In the genomic region with DNA sequence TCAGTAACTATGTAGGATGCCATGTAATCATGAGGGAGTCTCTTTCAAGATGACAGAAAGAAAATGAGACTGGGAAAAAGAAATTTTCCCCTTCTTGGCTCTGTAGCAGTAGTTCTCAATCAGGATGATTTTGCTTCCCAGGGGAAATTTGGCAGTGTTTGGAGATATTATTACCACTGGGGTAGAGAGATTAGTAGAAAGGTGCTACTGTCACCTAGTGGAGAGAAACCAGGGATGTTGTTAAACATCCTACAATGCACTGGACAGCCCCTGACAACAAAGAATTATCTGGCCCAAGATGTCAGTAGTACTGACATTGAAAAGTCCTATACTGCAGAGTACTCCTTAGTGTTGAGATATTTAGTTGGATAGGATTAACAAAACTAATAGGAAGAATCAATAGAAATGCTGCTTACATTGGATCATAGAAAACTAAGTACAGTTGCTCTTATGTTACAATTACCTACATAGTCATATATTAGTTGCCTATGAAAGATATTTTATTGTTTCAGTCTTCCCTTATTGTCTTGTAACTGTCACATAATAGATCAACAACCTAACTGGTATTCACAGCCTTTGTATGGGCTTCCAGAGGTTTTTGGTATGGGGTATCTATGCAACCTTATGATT, we compare ENCODE assay signal across 8 cellular contexts.
DNase-seq lines count a peak whose midpoint lies in the region; ATAC-seq and TF ChIP-seq lines count a peak whose summit lies in the region.

No MANE protein-coding gene starts in this region.

- ATAC-seq in left lobe of liver = peak; percentile 54

- H3K27me3 Mint-ChIP-seq in activated CD4-positive, alpha-beta T cell treated with anti-CD3 and anti-CD28 coated beads, Interleukin-2, amount 10 ng/mL, durations not matched to agents 7 days and 5 days = no peaks in the 10 kb centered on the region

- POLR2A ChIA-PET in activated CD4-positive, alpha-beta T cell treated with anti-CD3 and anti-CD28 coated beads, Interleukin-2, amount 10 ng/mL, durations not matched to agents 7 days and 5 days (lab: Charles Lee) = no interaction called here

- no peaks in the 10 kb centered on the region for H3K4me1 Mint-ChIP-seq in activated CD4-positive, alpha-beta T cell treated with anti-CD3 and anti-CD28 coated beads, Interleukin-2, amount 10 ng/mL, durations not matched to agents 7 days and 5 days

- CTCF ChIA-PET in activated CD4-positive, alpha-beta T cell treated with anti-CD3 and anti-CD28 coated beads, Interleukin-2, amount 10 ng/mL, durations not matched to agents 7 days and 5 days (lab: Charles Lee) = no interaction called here

- no peak overlapping the region for H3K27ac Mint-ChIP-seq in activated CD4-positive, alpha-beta T cell treated with anti-CD3 and anti-CD28 coated beads, Interleukin-2, amount 10 ng/mL, durations not matched to agents 7 days and 5 days

- peak; percentile 73 for TF ChIP-seq CTCF in LNCaP clone FGC (IDR thresholded peaks at IDR 0.05; ENCODE audit: control insufficient read depth, extremely low read depth, insufficient read depth)

- DNase-seq in activated CD4-positive, alpha-beta T cell treated with anti-CD3 and anti-CD28 coated beads, Interleukin-2, amount 10 ng/mL, durations not matched to agents 7 days and 5 days = peak; percentile 7
- no peak for DNase-seq in activated CD4-positive, alpha-beta T cell treated with anti-CD3 and anti-CD28 coated beads, Interleukin-2, amount 50 U/mL, for 48 hours
- peak; percentile 15 for DNase-seq in LNCaP clone FGC (ENCODE audit: low read depth)
- DNase-seq in astrocyte of the hippocampus (ENCODE audit: low read depth, low spot score) = peak; percentile 64
- no peak for DNase-seq in left lobe of liver (ENCODE audit: low spot score)
- DNase-seq in NCI-H2029 treated with DMSO at 0.1 percent for 48 hours (lab: John Stamatoyannopoulos, UW) = no peak
- DNase-seq in NCI-H1436 (lab: John Stamatoyannopoulos, UW) = no peak
- no peak for DNase-seq in NCI-H345 (lab: John Stamatoyannopoulos, UW)

- no peaks in the 10 kb centered on the region for H3K9me3 Mint-ChIP-seq in activated CD4-positive, alpha-beta T cell treated with anti-CD3 and anti-CD28 coated beads, Interleukin-2, amount 10 ng/mL, durations not matched to agents 7 days and 5 days

- H3K4me3 ChIP-seq in LNCaP clone FGC (ENCODE audit: low read depth, low read length) = no peak overlapping the region

- no peaks in the 10 kb centered on the region for H3K36me3 Mint-ChIP-seq in activated CD4-positive, alpha-beta T cell treated with anti-CD3 and anti-CD28 coated beads, Interleukin-2, amount 10 ng/mL, durations not matched to agents 7 days and 5 days (ENCODE audit: low read depth)

- H3K4me3 Mint-ChIP-seq in activated CD4-positive, alpha-beta T cell treated with anti-CD3 and anti-CD28 coated beads, Interleukin-2, amount 10 ng/mL, durations not matched to agents 7 days and 5 days = no peak overlapping the region

Comparison
In these comparisons a context has a peak if more than half of its experiments do, and no peak if none do; other contexts are left out.
1. DNase-seq: peak in activated CD4-positive, alpha-beta T cell treated with anti-CD3 and anti-CD28 coated beads, Interleukin-2, amount 10 ng/mL, durations not matched to agents 7 days and 5 days (single experiment), LNCaP clone FGC (single experiment) and astrocyte of the hippocampus (single experiment); none in activated CD4-positive, alpha-beta T cell treated with anti-CD3 and anti-CD28 coated beads, Interleukin-2, amount 50 U/mL, for 48 hours (0 of 2), left lobe of liver (single experiment), NCI-H2029 treated with DMSO at 0.1 percent for 48 hours (single experiment), NCI-H1436 (single experiment) and NCI-H345 (single experiment).